In the genomic region with DNA sequence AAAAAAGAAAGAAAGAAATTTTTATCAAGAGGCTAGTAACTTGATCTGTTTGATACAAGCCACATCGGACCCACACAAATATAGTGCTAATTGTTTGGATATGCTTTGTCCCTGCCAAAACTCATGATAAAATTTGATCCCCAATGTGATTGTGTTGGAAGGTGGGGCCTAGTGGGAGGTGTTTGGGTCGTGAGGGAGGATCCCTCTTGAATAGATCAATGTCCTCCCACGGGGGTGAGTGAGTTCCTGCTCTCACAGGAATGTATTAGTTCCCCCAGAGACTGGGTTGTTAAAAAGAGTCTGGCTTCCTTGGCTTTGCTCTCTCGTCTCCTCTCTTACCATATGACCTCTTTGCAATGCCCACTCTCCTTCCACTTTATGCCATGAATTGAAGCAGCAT, we compare ENCODE assay signal across 36 cellular contexts.
"Had no signal": no experiment of that assay in that cellular context is flagged by ENCODE, and none has a peak within 500 bp of the region (broad histone marks: within the 10 kb centered on the region; RNA-seq: fewer than 3 reads in every experiment).

No MANE protein-coding gene starts in this region.

- H3K9me3 ChIP-seq: MG63 had no signal

- DNase-seq: Karpas-422, Kasumi-1, KG1, MG63, MM.1S, MV-4-11, NCI-H1048, NCI-H1092, NCI-H1092 treated with DMSO at 0.1 percent for 48 hours, NCI-H1105, NCI-H1105 treated with DMSO at 0.1 percent for 48 hours, NCI-H1417, NCI-H1417 treated with DMSO at 0.1 percent for 48 hours, NCI-H1436, NCI-H1436 treated with DMSO at 0.1 percent for 48 hours, NCI-H146, NCI-H1694, NCI-H1694 treated with DMSO at 0.1 percent for 48 hours, NCI-H187, NCI-H187 treated with DMSO at 0.1 percent for 48 hours, NCI-H1930, NCI-H2029, NCI-H2029 treated with DMSO at 0.1 percent for 48 hours, NCI-H2081, NCI-H2081 treated with DMSO at 0.1 percent for 48 hours, NCI-H2107, NCI-H2227 treated with DMSO at 0.1 percent for 48 hours, NCI-H226, NCI-H345, NCI-H446, NCI-H446 treated with DMSO at 0.1 percent for 48 hours, NCI-H510A treated with DMSO at 0.1 percent for 48 hours, NCI-H524, NCI-H524 treated with DMSO at 0.1 percent for 48 hours, NCI-H526 had no signal

- H3K4me2 ChIP-seq: KMS-11 had no signal

- H3K27ac ChIP-seq: KMS-11 had no signal

- H3K4me3 ChIP-seq: MG63 had no signal

- H3K36me3 ChIP-seq: MG63 had no signal

- H3K9ac ChIP-seq: KMS-11 had no signal
